16 cellular contexts compared by ENCODE assay signal in genomic region chr11:85299247-85299646, GRCh38.
DNase-seq lines count a peak whose midpoint lies in the region; ATAC-seq and TF ChIP-seq lines count a peak whose summit lies in the region.
"Had no signal": no experiment of that assay in that cellular context is flagged by ENCODE, and none has a peak within 500 bp of the region (broad histone marks: within the 10 kb centered on the region; RNA-seq: fewer than 3 reads in every experiment).

No MANE protein-coding gene starts in this region.

- no peak for TF ChIP-seq CTCF in smooth muscle cell (IDR thresholded peaks at IDR 0.05; ENCODE audit: borderline replicate concordance, insufficient read depth, poor library complexity, severe bottlenecking)
- TF ChIP-seq CTCF in upper lobe of left lung (IDR thresholded peaks at IDR 0.05) = no peak

- H3K9ac ChIP-seq in smooth muscle cell (ENCODE audit: low read depth) = no peak overlapping the region

- peak; percentile 16 for DNase-seq in GM03348 (ENCODE audit: low spot score)
- DNase-seq in NCI-H774 (lab: John Stamatoyannopoulos, UW) = peak; percentile 61
- peak; percentile 11 for DNase-seq in fibroblast of peridontal ligament (ENCODE audit: extremely low read depth)
- DNase-seq in smooth muscle cell (lab: John Stamatoyannopoulos, UW; ENCODE audit: unreplicated experiment) = no peak
- no peak for DNase-seq in upper lobe of left lung
- DNase-seq in NCI-H510A (lab: John Stamatoyannopoulos, UW) = no peak
- no peak for DNase-seq in COLO829 (ENCODE audit: low spot score)
- DNase-seq: activated gamma-delta T cell treated with Interleukin-2 at 50 U/mL for 16 hours; CD4-positive, alpha-beta T cell; effector memory CD8-positive, alpha-beta T cell; gastrocnemius medialis; HFFc6; stimulated activated CD4-positive, alpha-beta T cell treated with anti-CD3 and anti-CD28 coated beads, Interleukin-2, amount 100 ng/mL, for 48 hours had no signal

- no peaks in the 10 kb centered on the region for H3K9me3 ChIP-seq in smooth muscle cell (replicated peaks; ENCODE audit: low read depth)
- H3K9me3 ChIP-seq in upper lobe of left lung = no peaks in the 10 kb centered on the region
- H3K9me3 ChIP-seq: breast epithelium, gastrocnemius medialis, SJSA1, vagina had no signal

- H3K4me2 ChIP-seq in smooth muscle cell = no peak overlapping the region

- H3F3A ChIP-seq in smooth muscle cell (ENCODE audit: low read depth) = no peaks in the 10 kb centered on the region

- H3K27ac ChIP-seq in smooth muscle cell (ENCODE audit: low read depth) (no peak overlapping the region), upper lobe of left lung (no peak overlapping the region)
- H3K27ac ChIP-seq: breast epithelium, gastrocnemius medialis, SJSA1, vagina had no signal

- no peaks in the 10 kb centered on the region for H3K36me3 ChIP-seq in smooth muscle cell (ENCODE audit: low read depth)
- no peaks in the 10 kb centered on the region for H3K36me3 ChIP-seq in upper lobe of left lung
- H3K36me3 ChIP-seq: breast epithelium, gastrocnemius medialis, SJSA1, vagina had no signal

- H3K4me3 ChIP-seq in smooth muscle cell (no peak overlapping the region), upper lobe of left lung (no peak overlapping the region)
- H3K4me3 ChIP-seq: breast epithelium, gastrocnemius medialis, SJSA1, vagina had no signal

- no peaks in the 10 kb centered on the region for H3K27me3 ChIP-seq in smooth muscle cell (ENCODE audit: low read depth)
- H3K27me3 ChIP-seq in upper lobe of left lung = no peaks in the 10 kb centered on the region
- H3K27me3 ChIP-seq: breast epithelium, gastrocnemius medialis, SJSA1, vagina had no signal

- H4K20me1 ChIP-seq in smooth muscle cell (ENCODE audit: low read depth) = no peaks in the 10 kb centered on the region

- TF ChIP-seq EP300 in upper lobe of left lung (IDR thresholded peaks at IDR 0.05) = no peak

- H2AFZ ChIP-seq in smooth muscle cell (ENCODE audit: low read depth) = peak overlapping the region; percentile 45

- no peaks in the 10 kb centered on the region for H3K79me2 ChIP-seq in smooth muscle cell (ENCODE audit: low read depth)

- no peak for TF ChIP-seq POLR2A in upper lobe of left lung (IDR thresholded peaks at IDR 0.05)

- H3K4me1 ChIP-seq in smooth muscle cell (ENCODE audit: low read depth) (no peaks in the 10 kb centered on the region), upper lobe of left lung (no peaks in the 10 kb centered on the region)
- H3K4me1 ChIP-seq: breast epithelium, SJSA1, vagina had no signal

- ATAC-seq in upper lobe of left lung (ENCODE audit: low FRiP score in 2 of 2) = no peak
- ATAC-seq: effector memory CD8-positive, alpha-beta T cell; gastrocnemius medialis had no signal

Comparison
In these comparisons a context has a peak if more than half of its experiments do, and no peak if none do; other contexts are left out.
1. DNase-seq: peak in GM03348 (single experiment), NCI-H774 (single experiment) and fibroblast of peridontal ligament (single experiment); none in smooth muscle cell (single experiment), upper lobe of left lung (0 of 2), NCI-H510A (single experiment) and COLO829 (single experiment).